Comparison of ENCODE assay signal across 26 cellular contexts in genomic region chr9:118563677-118564076, GRCh38.
DNase-seq lines count a peak whose midpoint lies in the region; ATAC-seq and TF ChIP-seq lines count a peak whose summit lies in the region.
"Had no signal": no experiment of that assay in that cellular context is flagged by ENCODE, and none has a peak within 500 bp of the region (broad histone marks: within the 10 kb centered on the region; RNA-seq: fewer than 3 reads in every experiment).

No MANE protein-coding gene starts in this region.

- TF ChIP-seq CTCF in GM23338 (conservative IDR thresholded peaks at IDR 0.05; ENCODE audit: low read depth in 2 of 2): no peak
- TF ChIP-seq CTCF in foreskin keratinocyte (conservative IDR thresholded peaks at IDR 0.05): no peak
- TF ChIP-seq CTCF in smooth muscle cell (IDR thresholded peaks at IDR 0.05; ENCODE audit: borderline replicate concordance, insufficient read depth, poor library complexity, severe bottlenecking): no peak

- H3K27me3 ChIP-seq in GM23338 (ENCODE audit: insufficient read depth) (no peaks in the 10 kb centered on the region), foreskin keratinocyte (no peaks in the 10 kb centered on the region), smooth muscle cell (ENCODE audit: low read depth) (no peaks in the 10 kb centered on the region)
- H3K27me3 ChIP-seq: gastrocnemius medialis, tibial artery had no signal

- H3K4me3 ChIP-seq in GM23338 (no peak overlapping the region), smooth muscle cell (no peak overlapping the region)
- H3K4me3 ChIP-seq: gastrocnemius medialis, HAP-1, lower lobe of right lung, psoas muscle, skin epidermis, tibial artery had no signal

- H3K9ac ChIP-seq in smooth muscle cell (ENCODE audit: low read depth): no peak overlapping the region

- H3F3A ChIP-seq in GM23338 (replicated peaks; ENCODE audit: low read depth) (no peaks in the 10 kb centered on the region), smooth muscle cell (ENCODE audit: low read depth) (no peaks in the 10 kb centered on the region)

- ATAC-seq in GM23338: no peak
- peak; percentile 88 for ATAC-seq in foreskin keratinocyte
- ATAC-seq in T-helper 17 cell: no peak
- no peak for ATAC-seq in GM21423 (IDR thresholded peaks at IDR 0.05; ENCODE audit: unreplicated experiment)
- ATAC-seq in HG03457 (IDR thresholded peaks at IDR 0.05; ENCODE audit: unreplicated experiment): no peak
- ATAC-seq: activated T-cell treated with anti-CD3 and anti-CD28 coated beads, Interleukin-2, amount 50 U/mL, for 4 hours; gastrocnemius medialis; lower lobe of right lung; psoas muscle; stimulated activated naive CD8-positive, alpha-beta T cell treated with anti-CD3 and anti-CD28 coated beads, Interleukin-15, Interleukin-2, amounts not matched to agents 100 U/mL and 50 U/mL, for 24 hours had no signal

- H2AFZ ChIP-seq in GM23338 (peak overlapping the region; percentile 77), smooth muscle cell (ENCODE audit: low read depth) (no peak overlapping the region)

- no peaks in the 10 kb centered on the region for H3K9me3 Mint-ChIP-seq in GM23338
- H3K9me3 Mint-ChIP-seq: activated T-cell treated with anti-CD3 and anti-CD28 coated beads, Interleukin-2, amount 50 U/mL, for 4 hours had no signal

- H3K4me2 ChIP-seq in GM23338: no peak overlapping the region
- H3K4me2 ChIP-seq in smooth muscle cell: no peak overlapping the region

- H4K20me1 ChIP-seq in GM23338 (replicated peaks; ENCODE audit: insufficient read depth) (no peaks in the 10 kb centered on the region), smooth muscle cell (ENCODE audit: low read depth) (no peaks in the 10 kb centered on the region)

- H3K36me3 ChIP-seq in GM23338 (ENCODE audit: insufficient read depth): no peaks in the 10 kb centered on the region
- H3K36me3 ChIP-seq in smooth muscle cell (ENCODE audit: low read depth): no peaks in the 10 kb centered on the region
- H3K36me3 ChIP-seq: gastrocnemius medialis, HAP-1, lower lobe of right lung, tibial artery had no signal

- H3K79me2 ChIP-seq in GM23338 (replicated peaks; ENCODE audit: insufficient read depth) (no peaks in the 10 kb centered on the region), smooth muscle cell (ENCODE audit: low read depth) (no peaks in the 10 kb centered on the region)

- H3K27ac ChIP-seq in GM23338 (ENCODE audit: low read depth) (no peak overlapping the region), foreskin keratinocyte (no peak overlapping the region), smooth muscle cell (ENCODE audit: low read depth) (peak overlapping the region; percentile 33)
- H3K27ac ChIP-seq: gastrocnemius medialis, lower lobe of right lung, psoas muscle, skin epidermis, tibial artery had no signal

- H3K4me1 Mint-ChIP-seq in GM23338 (peaks cover 2% of the 10 kb centered on the region; the same call in 2 of the 3 replicates), T-helper 17 cell (no peaks in the 10 kb centered on the region)
- H3K4me1 Mint-ChIP-seq: B cell had no signal

- H3K36me3 Mint-ChIP-seq in GM23338 (ENCODE audit: low read depth) (no peaks in the 10 kb centered on the region), T-helper 17 cell (ENCODE audit: low read depth) (no peaks in the 10 kb centered on the region)

- H3K9me3 ChIP-seq in smooth muscle cell (replicated peaks; ENCODE audit: low read depth) (no peaks in the 10 kb centered on the region), T-helper 17 cell (ENCODE audit: control insufficient read depth, low read length, poor library complexity, severe bottlenecking) (no peaks in the 10 kb centered on the region)
- H3K9me3 ChIP-seq: gastrocnemius medialis, HAP-1, lower lobe of right lung, psoas muscle, tibial artery had no signal

- 43% methylated on average over 2 of the region's 2 CpGs for WGBS in smooth muscle cell (ENCODE audit: low lambda C conversion rate)

- H3K9me2 ChIP-seq in GM23338 (ENCODE audit: insufficient read depth): no peaks in the 10 kb centered on the region

- no peaks in the 10 kb centered on the region for H3K4me1 ChIP-seq in GM23338 (ENCODE audit: insufficient read depth)
- no peaks in the 10 kb centered on the region for H3K4me1 ChIP-seq in foreskin keratinocyte
- H3K4me1 ChIP-seq in smooth muscle cell (ENCODE audit: low read depth): no peaks in the 10 kb centered on the region
- H3K4me1 ChIP-seq: gastrocnemius medialis, HAP-1, lower lobe of right lung, psoas muscle, tibial artery had no signal

- no peaks in the 10 kb centered on the region for H3K27me3 Mint-ChIP-seq in GM23338 (ENCODE audit: insufficient read depth, low read depth, poor library complexity)
- H3K27me3 Mint-ChIP-seq in T-helper 17 cell: no peaks in the 10 kb centered on the region
- H3K27me3 Mint-ChIP-seq: B cell had no signal

- no peak for DNase-seq in GM23338 (ENCODE audit: low spot score)
- peak; percentile 63 for DNase-seq in amniotic epithelial cell (ENCODE audit: low read depth)
- DNase-seq in foreskin keratinocyte: peak; percentile 50 to 78
- DNase-seq in smooth muscle cell (lab: John Stamatoyannopoulos, UW; ENCODE audit: unreplicated experiment): no peak
- no peak for DNase-seq in T-helper 17 cell
- DNase-seq in stimulated activated CD8-positive, alpha-beta memory T cell treated with anti-CD3 and anti-CD28 coated beads, Interleukin-4, amount 100 ng/mL, for 48 hours: no peak
- DNase-seq: activated CD8-positive, alpha-beta memory T cell treated with anti-CD3 and anti-CD28 coated beads for 24 hours; activated naive CD4-positive, alpha-beta T cell treated with Interleukin-2 at 50 U/mL for 16 hours; activated T-cell treated with anti-CD3 and anti-CD28 coated beads, Interleukin-2, amount 50 U/mL, for 4 hours; central memory CD4-positive, alpha-beta T cell; erythroblast; gastrocnemius medialis; hippocampal formation; lower lobe of right lung; NCI-H187 treated with DMSO at 0.1 percent for 48 hours; NCI-H748 treated with DMSO at 0.1 percent for 48 hours; psoas muscle; SHP77; stimulated activated naive CD8-positive, alpha-beta T cell treated with anti-CD3 and anti-CD28 coated beads, Interleukin-15, Interleukin-2, amounts not matched to agents 100 U/mL and 50 U/mL, for 24 hours; SW 1271; tibial artery had no signal

- H3K27ac Mint-ChIP-seq in GM23338: peak overlapping the region; percentile 17
- no peak overlapping the region for H3K27ac Mint-ChIP-seq in T-helper 17 cell
- H3K27ac Mint-ChIP-seq: B cell had no signal

- H3K4me3 Mint-ChIP-seq in GM23338 (no peak overlapping the region), T-helper 17 cell (no peak overlapping the region)
- H3K4me3 Mint-ChIP-seq: activated T-cell treated with anti-CD3 and anti-CD28 coated beads, Interleukin-2, amount 50 U/mL, for 4 hours; B cell had no signal

TF ChIP-seq in GM23338, 12 proteins besides CTCF, POLR2A, EP300 and RAD21:
- no peak for TF ChIP-seq REST (IDR thresholded peaks at IDR 0.05; ENCODE audit: unreplicated experiment)
- no peak for TF ChIP-seq ZNF114 (CRISPR knock-in tag; IDR thresholded peaks at IDR 0.05)
- no peak for TF ChIP-seq ETS1 (IDR thresholded peaks at IDR 0.05)
- no peak for TF ChIP-seq CREB1 (CRISPR knock-in tag; IDR thresholded peaks at IDR 0.05; ENCODE audit: low read depth)
TF ChIP-seq in GM23338: peak in this region for 0.

Comparison
In these comparisons a context has a peak if more than half of its experiments do, and no peak if none do; other contexts are left out.
1. DNase-seq: peak in amniotic epithelial cell (single experiment) and foreskin keratinocyte (2 of 2); none in GM23338 (single experiment), smooth muscle cell (single experiment), T-helper 17 cell (0 of 3) and stimulated activated CD8-positive, alpha-beta memory T cell treated with anti-CD3 and anti-CD28 coated beads, Interleukin-4, amount 100 ng/mL, for 48 hours (single experiment).